ENCODE assay signal across 29 cellular contexts in genomic region chr7:146214842-146215241, GRCh38.
"Had no signal": no experiment of that assay in that cellular context is flagged by ENCODE, and none has a peak within 500 bp of the region (broad histone marks: within the 10 kb centered on the region; RNA-seq: fewer than 3 reads in every experiment).

No MANE protein-coding gene starts in this region.

- H3K27ac ChIP-seq: neural progenitor cell, ovary, parathyroid adenoma, psoas muscle, skin epidermis, spleen, stomach, thoracic aorta, thyroid gland, tibial nerve, upper lobe of left lung, vagina had no signal

- H3K36me3 ChIP-seq: neural progenitor cell, ovary, spleen, stomach, thoracic aorta, thyroid gland, tibial nerve, upper lobe of left lung, vagina had no signal

- H3K4me2 ChIP-seq: neural progenitor cell, smooth muscle cell had no signal

- H3K4me1 ChIP-seq: neural progenitor cell, parathyroid adenoma, psoas muscle, spleen, stomach, thyroid gland, tibial nerve, upper lobe of left lung, vagina had no signal

- H2AFZ ChIP-seq: neural progenitor cell, parathyroid adenoma had no signal

- DNase-seq: naive thymus-derived CD8-positive, alpha-beta T cell; nephron progenitor cell; occipital lobe; ovary; posterior cingulate gyrus; psoas muscle; right cardiac atrium; spleen; stimulated activated CD4-positive, alpha-beta T cell treated with anti-CD3 and anti-CD28 coated beads, Interleukin-12 subunit alpha, Interleukin-12 subunit beta, amount 100 ng/mL, for 4 hours; stimulated activated CD4-positive, alpha-beta T cell treated with anti-CD3 and anti-CD28 coated beads, Interleukin-1b, Interleukin-23, amount 100 ng/mL, for 48 hours; stimulated activated CD4-positive, alpha-beta T cell treated with anti-CD3 and anti-CD28 coated beads, Interleukin-2, amount 100 ng/mL, for 48 hours; stimulated activated CD4-positive, alpha-beta T cell treated with anti-CD3 and anti-CD28 coated beads, Interleukin-4, amount 100 ng/mL, for 24 hours; stimulated activated naive B cell treated with anti-CD40 and anti-IgM and Interleukin-4, amounts not matched to agents 10 μg/mL and 1 μg/mL and 100 μg/mL, for 72 hours; stimulated activated naive CD4-positive, alpha-beta T cell treated with Interleukin-2 at 50 U/mL for 16 hours; stomach; thyroid gland; trophoblast cell; upper lobe of left lung had no signal

- H3K9me3 ChIP-seq: ovary, psoas muscle, stomach, thoracic aorta, thyroid gland, tibial nerve, upper lobe of left lung, vagina had no signal

- H3K79me2 ChIP-seq: parathyroid adenoma had no signal

- H3K27me3 ChIP-seq: neural progenitor cell, ovary, spleen, stomach, thyroid gland, tibial nerve, upper lobe of left lung, vagina had no signal

- ATAC-seq: naive thymus-derived CD8-positive, alpha-beta T cell; natural killer cell treated with Interleukin-12 subunit alpha and Interleukin-12 subunit beta and Interleukin-15 and Interleukin-18, amount 100 ng/mL, for 72 hours; psoas muscle; right cardiac atrium; sciatic nerve; stimulated activated effector memory CD8-positive, alpha-beta T cell treated with anti-CD3 and anti-CD28 coated beads, Interleukin-12 subunit alpha, Interleukin-12 subunit beta, amount 100 ng/mL, for 72 hours; stimulated activated naive B cell treated with anti-CD40 and anti-IgM and Interleukin-4, amounts not matched to agents 10 μg/mL and 1 μg/mL and 100 μg/mL, for 72 hours had no signal

- FAIRE-seq: urothelium cell line had no signal

- H3K4me3 ChIP-seq: neural progenitor cell, ovary, psoas muscle, skin epidermis, smooth muscle cell, spleen, stomach, thoracic aorta, thyroid gland, tibial nerve, upper lobe of left lung, vagina had no signal

- H3K9ac ChIP-seq: neural progenitor cell, parathyroid adenoma had no signal
